1 cellular context compared by ENCODE assay signal in genomic region chr11:70371241-70371640, GRCh38.
TF ChIP-seq lines count a peak whose summit lies in the region.

No MANE protein-coding gene starts in this region.

TF ChIP-seq in HepG2, 621 proteins besides CTCF, POLR2A, EP300 and RAD21 (continued from another document):
- TF ChIP-seq, protein P1, sequence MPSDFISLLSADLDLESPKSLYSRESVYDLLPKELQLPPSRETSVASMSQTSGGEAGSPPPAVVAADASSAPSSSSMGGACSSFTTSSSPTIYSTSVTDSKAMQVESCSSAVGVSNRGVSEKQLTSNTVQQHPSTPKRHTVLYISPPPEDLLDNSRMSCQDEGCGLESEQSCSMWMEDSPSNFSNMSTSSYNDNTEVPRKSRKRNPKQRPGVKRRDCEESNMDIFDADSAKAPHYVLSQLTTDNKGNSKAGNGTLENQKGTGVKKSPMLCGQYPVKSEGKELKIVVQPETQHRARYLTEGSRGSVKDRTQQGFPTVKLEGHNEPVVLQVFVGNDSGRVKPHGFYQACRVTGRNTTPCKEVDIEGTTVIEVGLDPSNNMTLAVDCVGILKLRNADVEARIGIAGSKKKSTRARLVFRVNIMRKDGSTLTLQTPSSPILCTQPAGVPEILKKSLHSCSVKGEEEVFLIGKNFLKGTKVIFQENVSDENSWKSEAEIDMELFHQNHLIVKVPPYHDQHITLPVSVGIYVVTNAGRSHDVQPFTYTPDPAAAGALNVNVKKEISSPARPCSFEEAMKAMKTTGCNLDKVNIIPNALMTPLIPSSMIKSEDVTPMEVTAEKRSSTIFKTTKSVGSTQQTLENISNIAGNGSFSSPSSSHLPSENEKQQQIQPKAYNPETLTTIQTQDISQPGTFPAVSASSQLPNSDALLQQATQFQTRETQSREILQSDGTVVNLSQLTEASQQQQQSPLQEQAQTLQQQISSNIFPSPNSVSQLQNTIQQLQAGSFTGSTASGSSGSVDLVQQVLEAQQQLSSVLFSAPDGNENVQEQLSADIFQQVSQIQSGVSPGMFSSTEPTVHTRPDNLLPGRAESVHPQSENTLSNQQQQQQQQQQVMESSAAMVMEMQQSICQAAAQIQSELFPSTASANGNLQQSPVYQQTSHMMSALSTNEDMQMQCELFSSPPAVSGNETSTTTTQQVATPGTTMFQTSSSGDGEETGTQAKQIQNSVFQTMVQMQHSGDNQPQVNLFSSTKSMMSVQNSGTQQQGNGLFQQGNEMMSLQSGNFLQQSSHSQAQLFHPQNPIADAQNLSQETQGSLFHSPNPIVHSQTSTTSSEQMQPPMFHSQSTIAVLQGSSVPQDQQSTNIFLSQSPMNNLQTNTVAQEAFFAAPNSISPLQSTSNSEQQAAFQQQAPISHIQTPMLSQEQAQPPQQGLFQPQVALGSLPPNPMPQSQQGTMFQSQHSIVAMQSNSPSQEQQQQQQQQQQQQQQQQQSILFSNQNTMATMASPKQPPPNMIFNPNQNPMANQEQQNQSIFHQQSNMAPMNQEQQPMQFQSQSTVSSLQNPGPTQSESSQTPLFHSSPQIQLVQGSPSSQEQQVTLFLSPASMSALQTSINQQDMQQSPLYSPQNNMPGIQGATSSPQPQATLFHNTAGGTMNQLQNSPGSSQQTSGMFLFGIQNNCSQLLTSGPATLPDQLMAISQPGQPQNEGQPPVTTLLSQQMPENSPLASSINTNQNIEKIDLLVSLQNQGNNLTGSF (CRISPR knock-in tag; IDR thresholded peaks at IDR 0.05) = no peak
- no peak for TF ChIP-seq ZFAT (CRISPR knock-in tag; conservative IDR thresholded peaks at IDR 0.05)
